Comparison of ENCODE assay signal across 25 cellular contexts in the genomic region with DNA sequence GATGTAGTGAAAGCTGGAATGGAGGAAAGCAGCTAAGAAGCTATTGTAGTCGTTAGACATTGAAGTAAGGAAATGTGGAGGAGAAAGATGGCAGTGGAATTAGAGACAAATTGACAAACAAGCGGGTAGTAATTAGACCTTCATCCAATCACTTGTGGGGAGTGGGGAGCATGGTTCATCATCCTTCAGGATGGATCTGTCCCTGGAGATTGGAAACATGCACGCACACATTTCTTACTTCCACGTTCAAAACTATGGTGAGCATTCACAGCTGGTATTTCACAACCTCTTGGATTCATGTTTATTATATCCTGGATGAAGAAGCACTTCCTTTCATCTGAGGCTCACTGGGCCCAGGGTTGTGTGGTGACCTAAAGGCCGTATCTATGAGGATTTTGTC.
"Had no signal": no experiment of that assay in that cellular context is flagged by ENCODE, and none has a peak within 500 bp of the region (broad histone marks: within the 10 kb centered on the region; RNA-seq: fewer than 3 reads in every experiment).

No MANE protein-coding gene starts in this region.

- H3K27me3 ChIP-seq: esophagus squamous epithelium, gastrocnemius medialis, ovary, sigmoid colon, spleen, tibial nerve, upper lobe of left lung had no signal

- H3K36me3 Mint-ChIP-seq: natural killer cell; stimulated activated memory B cell treated with anti-CD40 and anti-IgM and Interleukin-4, amounts not matched to agents 10 μg/mL and 1 μg/mL and 100 μg/mL, for 72 hours had no signal

- H3K9me3 Mint-ChIP-seq: natural killer cell; stimulated activated memory B cell treated with anti-CD40 and anti-IgM and Interleukin-4, amounts not matched to agents 10 μg/mL and 1 μg/mL and 100 μg/mL, for 72 hours had no signal

- H3K27ac ChIP-seq: coronary artery, esophagus squamous epithelium, gastrocnemius medialis, lower lobe of right lung, ovary, psoas muscle, sigmoid colon, skin epidermis, spleen, thoracic aorta, tibial nerve, upper lobe of left lung had no signal

- H3K4me3 Mint-ChIP-seq: effector memory CD8-positive, alpha-beta T cell; natural killer cell; stimulated activated memory B cell treated with anti-CD40 and anti-IgM and Interleukin-4, amounts not matched to agents 10 μg/mL and 1 μg/mL and 100 μg/mL, for 72 hours had no signal

- DNase-seq: dermis blood vessel endothelial cell; effector memory CD8-positive, alpha-beta T cell; erythroblast; esophagus squamous epithelium; gastrocnemius medialis; head of caudate nucleus; left ventricle myocardium superior; lower lobe of right lung; natural killer cell; occipital lobe; ovary; posterior cingulate gyrus; psoas muscle; right cardiac atrium; sigmoid colon; spleen; stimulated activated CD4-positive, alpha-beta T cell treated with anti-CD3 and anti-CD28 coated beads, Interleukin-4, amount 100 ng/mL, for 4 hours; stimulated activated naive CD8-positive, alpha-beta T cell treated with anti-CD3 and anti-CD28 coated beads, Interleukin-15, Interleukin-2, amounts not matched to agents 100 U/mL and 50 U/mL, for 24 hours; substantia nigra; upper lobe of left lung had no signal

- H3K4me1 ChIP-seq: esophagus squamous epithelium, gastrocnemius medialis, lower lobe of right lung, psoas muscle, sigmoid colon had no signal

- H3K9me3 ChIP-seq: esophagus squamous epithelium, gastrocnemius medialis, lower lobe of right lung, ovary, psoas muscle, sigmoid colon, spleen, thoracic aorta, tibial nerve, upper lobe of left lung had no signal

- H3K4me3 ChIP-seq: coronary artery, esophagus squamous epithelium, gastrocnemius medialis, lower lobe of right lung, ovary, psoas muscle, sigmoid colon, skin epidermis, spleen, thoracic aorta, tibial nerve, upper lobe of left lung had no signal

- H3K36me3 ChIP-seq: esophagus squamous epithelium, gastrocnemius medialis, lower lobe of right lung, ovary, sigmoid colon, spleen, thoracic aorta, tibial nerve, upper lobe of left lung had no signal

- H3K27me3 Mint-ChIP-seq: effector memory CD8-positive, alpha-beta T cell; stimulated activated memory B cell treated with anti-CD40 and anti-IgM and Interleukin-4, amounts not matched to agents 10 μg/mL and 1 μg/mL and 100 μg/mL, for 72 hours had no signal

- ATAC-seq: effector memory CD8-positive, alpha-beta T cell; gastrocnemius medialis; left ventricle myocardium superior; lower lobe of right lung; natural killer cell; psoas muscle; right cardiac atrium; stimulated activated memory B cell treated with anti-CD40 and anti-IgM and Interleukin-4, amounts not matched to agents 10 μg/mL and 1 μg/mL and 100 μg/mL, for 72 hours; stimulated activated naive CD8-positive, alpha-beta T cell treated with anti-CD3 and anti-CD28 coated beads, Interleukin-15, Interleukin-2, amounts not matched to agents 100 U/mL and 50 U/mL, for 24 hours had no signal

- H3K27ac Mint-ChIP-seq: effector memory CD8-positive, alpha-beta T cell; natural killer cell; stimulated activated memory B cell treated with anti-CD40 and anti-IgM and Interleukin-4, amounts not matched to agents 10 μg/mL and 1 μg/mL and 100 μg/mL, for 72 hours had no signal
